9 cellular contexts compared by ENCODE assay signal in genomic region chr5:105134328-105134727, GRCh38.
"Had no signal": no experiment of that assay in that cellular context is flagged by ENCODE, and none has a peak within 500 bp of the region (broad histone marks: within the 10 kb centered on the region; RNA-seq: fewer than 3 reads in every experiment).

No MANE protein-coding gene starts in this region.

- H3K4me3 Mint-ChIP-seq: HFFc6, IgD-negative memory B cell had no signal

- H3K27me3 Mint-ChIP-seq: IgD-negative memory B cell had no signal

- H3K27ac Mint-ChIP-seq: HFFc6, IgD-negative memory B cell had no signal

- H3K9me3 ChIP-seq: HAP-1 had no signal

- DNase-seq: GM23248, GOT3, H7, HFFc6, KBM-7 had no signal

- H3K27ac ChIP-seq: GM23248, KMS-11 had no signal

- H3K4me1 Mint-ChIP-seq: IgD-negative memory B cell had no signal

- H3K36me3 Mint-ChIP-seq: IgD-negative memory B cell had no signal

- H3K36me3 ChIP-seq: HAP-1 had no signal

- ATAC-seq: HCT116 had no signal

- H3K4me3 ChIP-seq: GM23248, HAP-1 had no signal

- H3K9ac ChIP-seq: GM23248, KMS-11 had no signal
